ENCODE assay signal across 12 cellular contexts in the genomic region with DNA sequence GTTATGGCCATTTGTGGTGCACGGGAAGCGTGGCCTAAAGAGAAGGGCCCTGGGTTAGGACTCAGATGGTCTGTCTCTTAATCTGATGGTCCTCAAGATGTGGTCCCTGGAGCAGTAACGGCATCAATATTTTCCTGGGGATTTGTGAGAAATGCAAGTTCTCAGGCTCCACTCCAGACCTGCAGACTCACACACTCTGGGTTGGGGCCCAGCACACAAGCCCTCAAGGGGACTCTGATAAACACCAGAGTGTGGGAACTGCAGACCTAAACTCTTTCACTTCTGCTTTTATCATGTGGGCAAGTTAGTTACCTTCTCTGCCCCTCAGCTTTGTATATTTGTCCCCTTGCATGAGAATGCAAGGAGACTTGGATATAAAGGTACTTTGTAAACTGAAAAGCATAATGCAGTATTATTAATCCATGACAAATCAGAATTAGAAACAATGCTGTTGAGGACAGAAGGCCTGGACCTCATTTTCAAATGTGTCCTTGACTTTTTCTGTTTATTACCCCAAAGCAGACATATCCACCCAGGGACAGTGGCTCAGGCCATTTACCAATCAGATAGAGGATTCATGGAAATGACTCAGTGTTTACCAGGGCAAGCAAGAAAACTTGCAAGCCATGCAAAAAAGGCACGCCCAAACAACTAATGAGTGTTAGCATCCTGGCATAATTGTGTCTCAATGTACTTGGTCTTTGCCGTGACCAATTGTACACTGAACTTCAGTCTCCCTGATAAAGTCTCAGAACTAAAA.
DNase-seq lines count a peak whose midpoint lies in the region; ATAC-seq and TF ChIP-seq lines count a peak whose summit lies in the region.
"Had no signal": no experiment of that assay in that cellular context is flagged by ENCODE, and none has a peak within 500 bp of the region (broad histone marks: within the 10 kb centered on the region; RNA-seq: fewer than 3 reads in every experiment).

No MANE protein-coding gene starts in this region.

- TF ChIP-seq POLR2A in sigmoid colon (IDR thresholded peaks at IDR 0.05) = no peak

- DNase-seq in epithelial cell of esophagus (ENCODE audit: low read depth) = peak; percentile 45
- DNase-seq in SW 1271 (lab: John Stamatoyannopoulos, UW) = no peak
- no peak for DNase-seq in sigmoid colon
- no peak for DNase-seq in Kasumi-1 (lab: John Stamatoyannopoulos, UW)
- DNase-seq in epidermal melanocyte (ENCODE audit: insufficient read length, low spot score) = no peak
- DNase-seq: activated CD8-positive, alpha-beta memory T cell treated with anti-CD3 and anti-CD28 coated beads, Interleukin-2, amount 50 U/mL, for 4 hours; Calu3; H9; upper lobe of right lung had no signal

- no peak for TF ChIP-seq EP300 in sigmoid colon (IDR thresholded peaks at IDR 0.05)

- H3K9me3 ChIP-seq in sigmoid colon = no peaks in the 10 kb centered on the region
- H3K9me3 ChIP-seq: upper lobe of right lung had no signal

- H3K36me3 ChIP-seq in sigmoid colon = no peaks in the 10 kb centered on the region
- H3K36me3 ChIP-seq: upper lobe of right lung had no signal

- H3K4me1 ChIP-seq in sigmoid colon = no peaks in the 10 kb centered on the region
- H3K4me1 ChIP-seq: upper lobe of right lung had no signal

- H3K4me3 ChIP-seq in epithelial cell of esophagus (ENCODE audit: low read length) (no peak overlapping the region), sigmoid colon (no peak overlapping the region)
- H3K4me3 ChIP-seq: upper lobe of right lung had no signal

- 68 to 84% methylated on average over 5 of the region's 5 CpGs for WGBS in sigmoid colon, 2 donors

- TF ChIP-seq CTCF in epithelial cell of esophagus (IDR thresholded peaks at IDR 0.05; ENCODE audit: insufficient read depth, low read depth, low read length, missing control alignments) (no peak), sigmoid colon (IDR thresholded peaks at IDR 0.05) (no peak)

- no peak overlapping the region for H3K27ac ChIP-seq in sigmoid colon
- H3K27ac ChIP-seq: upper lobe of right lung had no signal

- peak; percentile 99 for ATAC-seq in GM18511 (IDR thresholded peaks at IDR 0.05; ENCODE audit: unreplicated experiment)
- ATAC-seq in GM21390 (IDR thresholded peaks at IDR 0.05; ENCODE audit: unreplicated experiment) = peak; percentile 99
- peak; percentile 96 for ATAC-seq in HG03097 (IDR thresholded peaks at IDR 0.05; ENCODE audit: low FRiP score, unreplicated experiment)
- ATAC-seq: upper lobe of right lung had no signal

- H3K27me3 ChIP-seq in sigmoid colon = no peaks in the 10 kb centered on the region
- H3K27me3 ChIP-seq: upper lobe of right lung had no signal

- intact Hi-C loops in sigmoid colon (cut with DNase I) = no loop called here
